In the genomic region with DNA sequence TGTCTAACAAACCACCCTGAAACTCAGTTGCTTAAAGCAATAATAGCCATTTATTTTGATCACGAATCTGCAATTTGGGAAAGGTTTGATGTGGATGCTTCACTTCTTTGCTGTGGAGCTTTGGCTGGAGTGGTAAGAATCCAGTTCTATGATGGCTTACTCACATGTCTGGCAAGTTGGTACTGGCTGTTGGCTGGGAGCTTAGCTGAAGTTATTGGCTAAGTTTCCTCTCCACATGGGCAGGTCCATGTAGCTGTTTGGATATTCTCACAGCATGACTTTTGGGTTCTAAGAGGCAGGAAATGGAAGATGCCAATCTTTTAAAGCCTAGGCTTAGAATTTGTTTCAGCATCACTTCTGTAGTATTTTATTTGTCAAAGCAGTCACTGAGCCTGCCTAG, we compare ENCODE assay signal across 1 cellular context.
TF ChIP-seq lines count a peak whose summit lies in the region.

No MANE protein-coding gene starts in this region.

TF ChIP-seq in IMR-90, 13 proteins besides CTCF, POLR2A, EP300 and RAD21 (continued from another document):
- TF ChIP-seq SMC3 (IDR thresholded peaks at IDR 0.05; ENCODE audit: low read depth, low read length) (no peak), NFE2L2 (IDR thresholded peaks at IDR 0.05; ENCODE audit: low read depth, low read length) (no peak)
- TF ChIP-seq, protein P1, sequence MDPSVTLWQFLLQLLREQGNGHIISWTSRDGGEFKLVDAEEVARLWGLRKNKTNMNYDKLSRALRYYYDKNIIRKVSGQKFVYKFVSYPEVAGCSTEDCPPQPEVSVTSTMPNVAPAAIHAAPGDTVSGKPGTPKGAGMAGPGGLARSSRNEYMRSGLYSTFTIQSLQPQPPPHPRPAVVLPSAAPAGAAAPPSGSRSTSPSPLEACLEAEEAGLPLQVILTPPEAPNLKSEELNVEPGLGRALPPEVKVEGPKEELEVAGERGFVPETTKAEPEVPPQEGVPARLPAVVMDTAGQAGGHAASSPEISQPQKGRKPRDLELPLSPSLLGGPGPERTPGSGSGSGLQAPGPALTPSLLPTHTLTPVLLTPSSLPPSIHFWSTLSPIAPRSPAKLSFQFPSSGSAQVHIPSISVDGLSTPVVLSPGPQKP (IDR thresholded peaks at IDR 0.05; ENCODE audit: borderline replicate concordance, low read depth, low read length), result no peak
